In genomic region chr1:85062425-85063026, GRCh38 we compare ENCODE assay signal across 9 cellular contexts. TPM values are rescaled to one million over a fixed set of nuclear protein-coding genes. Genes with fewer than 3 reads are reported as not detected.
A peak's percentile ranks its signal among the peaks of the same experiment; 100 is the strongest.
DNase-seq lines count a peak whose midpoint lies in the region; ATAC-seq and TF ChIP-seq lines count a peak whose summit lies in the region.
"Had no signal": no experiment of that assay in that cellular context is flagged by ENCODE, and none has a peak within 500 bp of the region (broad histone marks: within the 10 kb centered on the region; RNA-seq: fewer than 3 reads in every experiment).

No MANE protein-coding gene starts in this region.

- peak overlapping the region; percentile 73 for H3K4me2 ChIP-seq in SK-N-SH

- H4K20me1 ChIP-seq in SK-N-SH (ENCODE audit: insufficient read depth): no peaks in the 10 kb centered on the region

- H3F3A ChIP-seq in SK-N-SH (replicated peaks; ENCODE audit: insufficient read depth): no peaks in the 10 kb centered on the region

- POLR2A ChIA-PET in SK-N-SH (lab: Yijun Ruan, JAX): no interaction called here

- no peaks in the 10 kb centered on the region for H3K36me3 ChIP-seq in SK-N-SH (replicated peaks in 1 of 2; ENCODE audit: control insufficient read depth in 1 of 2, insufficient read depth in 2 of 2, low read length in 1 of 2)
- H3K36me3 ChIP-seq in gastroesophageal sphincter: no peaks in the 10 kb centered on the region
- no peaks in the 10 kb centered on the region for H3K36me3 ChIP-seq in skeletal muscle tissue (ENCODE audit: control insufficient read depth in 3 of 3, insufficient read depth in 3 of 3, low read length in 3 of 3)
- H3K36me3 ChIP-seq: right lobe of liver had no signal

- H3K79me2 ChIP-seq in SK-N-SH (ENCODE audit: insufficient read depth): no peaks in the 10 kb centered on the region

- H3K9me3 ChIP-seq in SK-N-SH (no peaks in the 10 kb centered on the region), gastroesophageal sphincter (no peaks in the 10 kb centered on the region), skeletal muscle tissue (ENCODE audit: control insufficient read depth in 3 of 3, low read length in 3 of 3) (no peaks in the 10 kb centered on the region)
- H3K9me3 ChIP-seq: right lobe of liver had no signal

- peak overlapping the region; percentile 89 for H2AFZ ChIP-seq in SK-N-SH (ENCODE audit: low read depth)

- CTCF ChIA-PET in SK-N-SH (lab: Yijun Ruan, JAX): interaction anchor here (1.4 to 1.7 kb wide), 2 partner anchors 118 to 165 kb away, joined by 4 to 6 read pairs; no protein-coding TSS in a partner anchor

- WGBS in SK-N-SH (ENCODE audit: low lambda C conversion rate): 5% methylated on average over 7 of the region's 7 CpGs
- WGBS in gastroesophageal sphincter (ENCODE audit: low coverage in 1 of 2), 2 donors: 0 to 30% methylated on average over 3 to 7 of the region's 7 CpGs

- H3K4me1 ChIP-seq in SK-N-SH (ENCODE audit: control insufficient read depth in 1 of 2, insufficient read depth in 2 of 2, low read depth in 1 of 2, low read length in 1 of 2): peaks cover 3 to 4% of the 10 kb centered on the region in 2 experiments; a peak in 2 of 4 replicates
- H3K4me1 ChIP-seq in gastroesophageal sphincter: peaks cover 0 to 14% (median 0%) of the 10 kb centered on the region in 3 donors
- H3K4me1 ChIP-seq in skeletal muscle tissue (ENCODE audit: control insufficient read depth in 3 of 3, insufficient read depth in 3 of 3, low read length in 3 of 3): peaks cover 0 to 5% (median 5%) of the 10 kb centered on the region in 3 donors
- H3K4me1 ChIP-seq: right lobe of liver had no signal

- TF ChIP-seq POLR2A in gastroesophageal sphincter (IDR thresholded peaks at IDR 0.05): no peak

- DNase-seq in SK-N-SH: no peak
- DNase-seq in pons (ENCODE audit: low spot score): no peak
- no peak for DNase-seq in nucleus accumbens (lab: John Stamatoyannopoulos, UW)
- no peak for DNase-seq in stimulated activated CD4-positive, alpha-beta T cell treated with anti-CD3 and anti-CD28 coated beads, Interleukin-4, amount 100 ng/mL, for 24 hours

- TF ChIP-seq CTCF in SK-N-SH (IDR thresholded peaks at IDR 0.05): no peak
- no peak for TF ChIP-seq CTCF in gastroesophageal sphincter (IDR thresholded peaks at IDR 0.05)

- no peaks in the 10 kb centered on the region for H3K9me2 ChIP-seq in SK-N-SH

- H3K4me3 ChIP-seq in SK-N-SH (ENCODE audit: low read depth in 2 of 2, low read length in 1 of 2) (peak overlapping the region; percentile 57 to 59), gastroesophageal sphincter (peak overlapping the region; percentile 42 to 54), skeletal muscle tissue (ENCODE audit: low read length in 3 of 3) (peak overlapping the region; percentile 58 to 81 (median 80))

- H3K9ac ChIP-seq in SK-N-SH: no peak overlapping the region
- H3K9ac ChIP-seq in skeletal muscle tissue (ENCODE audit: low read depth in 1 of 3, low read length in 3 of 3): peak overlapping the region; percentile 23 to 79 (median 45)

- no peak overlapping the region for H3K27ac ChIP-seq in SK-N-SH (ENCODE audit: low read depth in 2 of 2, low read length in 1 of 2)
- peak overlapping the region in 3 of 4 donors; percentile 21 to 67 (median 54) for H3K27ac ChIP-seq in gastroesophageal sphincter
- no peak overlapping the region for H3K27ac ChIP-seq in skeletal muscle tissue (ENCODE audit: low read depth, low read length)
- H3K27ac ChIP-seq: right lobe of liver had no signal

- H3K27me3 ChIP-seq in SK-N-SH (ENCODE audit: insufficient read depth) (peaks cover 7% of the 10 kb centered on the region; the same call in 1 of the 2 replicates), gastroesophageal sphincter (no peaks in the 10 kb centered on the region), skeletal muscle tissue (ENCODE audit: control insufficient read depth in 3 of 3, insufficient read depth in 3 of 3, low read length in 3 of 3) (no peaks in the 10 kb centered on the region)

- no peak for TF ChIP-seq EP300 in SK-N-SH (IDR thresholded peaks at IDR 0.05; ENCODE audit: borderline replicate concordance in 1 of 2, low read depth in 1 of 2, low read length in 1 of 2)
- no peak for TF ChIP-seq EP300 in gastroesophageal sphincter (IDR thresholded peaks at IDR 0.05)

- TF ChIP-seq RAD21 in SK-N-SH (IDR thresholded peaks at IDR 0.05; ENCODE audit: low read length): no peak

- ATAC-seq in GM21717 (IDR thresholded peaks at IDR 0.05; ENCODE audit: unreplicated experiment) (peak; percentile 3), gastroesophageal sphincter (peak; percentile 3), HG02571 (IDR thresholded peaks at IDR 0.05; ENCODE audit: unreplicated experiment) (no peak)

TF ChIP-seq in SK-N-SH, 30 proteins besides CTCF, POLR2A, EP300 and RAD21:
- TF ChIP-seq FOXM1 (IDR thresholded peaks at IDR 0.05; ENCODE audit: low read depth) (no peak), MXI1 (IDR thresholded peaks at IDR 0.05; ENCODE audit: low read depth, low read length) (no peak)

RNA-seq across cellular contexts. Expression of gene MCOLN3, which starts 14.2 kb away (rescaled TPM):
- polyA plus RNA-seq in SK-N-SH (2012; rRNA removed): not detected in 2 replicates
- not detected in 2 replicates for polyA plus RNA-seq in SK-N-SH (2012; cell fraction: cytosol; rRNA removed)
- polyA plus RNA-seq in SK-N-SH (2012; cell fraction: nucleus; rRNA removed): not detected in 2 replicates
- 1 to 10 TPM in 3 of 4 donors, under 1 TPM in 1; 0.52 to 3.2 (median 1.6) TPM for total RNA-seq in gastroesophageal sphincter
- 0.52 TPM for total RNA-seq in skeletal muscle tissue

Comparison
In these comparisons a context has a peak if more than half of its experiments do, and no peak if none do; other contexts are left out.
1. H3K27ac ChIP-seq: peak in gastroesophageal sphincter (3 of 4); none in SK-N-SH (0 of 2) and skeletal muscle tissue (single experiment).
2. Peak in every context shown above with its lines, with median percentiles within 50 percentile points of each other: H3K4me3 ChIP-seq.